ENCODE assay signal across 15 cellular contexts in the genomic region with DNA sequence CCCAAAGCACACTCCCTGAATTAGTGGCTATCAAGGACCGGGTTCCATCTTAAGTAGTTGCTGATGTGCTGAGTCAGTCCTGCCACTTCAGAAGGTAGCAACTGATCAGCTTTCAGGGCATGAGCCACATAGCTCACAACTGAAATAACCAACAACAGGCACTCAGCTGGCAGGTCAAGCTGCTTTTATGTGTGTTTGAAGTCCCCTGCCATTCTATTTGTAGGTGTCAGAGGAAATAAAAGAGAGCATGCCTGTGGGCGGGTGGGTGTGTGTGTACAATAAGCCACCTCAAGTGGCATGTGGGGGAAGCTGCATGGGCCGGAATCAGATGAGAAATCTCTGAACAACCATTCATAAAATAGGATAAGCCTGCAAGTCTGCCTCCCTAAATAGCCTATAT.
DNase-seq lines count a peak whose midpoint lies in the region; ATAC-seq and TF ChIP-seq lines count a peak whose summit lies in the region.
"Had no signal": no experiment of that assay in that cellular context is flagged by ENCODE, and none has a peak within 500 bp of the region (broad histone marks: within the 10 kb centered on the region; RNA-seq: fewer than 3 reads in every experiment).

No MANE protein-coding gene starts in this region.

- H3K9me3 ChIP-seq in left lung, result no peaks in the 10 kb centered on the region
- H3K9me3 ChIP-seq: BLaER1 treated with 17β-estradiol and CSF1 and Interleukin-3, amounts not matched to agents 10 nM and 100 nM had no signal

- peaks cover 11% of the 10 kb centered on the region for H3K27me3 Mint-ChIP-seq in activated T-cell treated with anti-CD3 and anti-CD28 coated beads, Interleukin-2, amount 50 U/mL, for 72 hours (ENCODE audit: low read depth)

- TF ChIP-seq CTCF in left lung (IDR thresholded peaks at IDR 0.05), result no peak

- H3K4me3 Mint-ChIP-seq in activated T-cell treated with anti-CD3 and anti-CD28 coated beads, Interleukin-2, amount 50 U/mL, for 72 hours, result no peak overlapping the region
- H3K4me3 Mint-ChIP-seq: T-helper 17 cell had no signal

- ATAC-seq in left lung, result peak; percentile 88
- ATAC-seq in activated T-cell treated with anti-CD3 and anti-CD28 coated beads, Interleukin-2, amount 50 U/mL, for 72 hours (replicated peaks in 1 of 2), result no peak
- ATAC-seq: T-helper 17 cell had no signal

- no peaks in the 10 kb centered on the region for H3K4me1 ChIP-seq in left lung
- H3K4me1 ChIP-seq: BLaER1 treated with 17β-estradiol and CSF1 and Interleukin-3, amounts not matched to agents 10 nM and 100 nM had no signal

- no peaks in the 10 kb centered on the region for H3K9me3 Mint-ChIP-seq in activated T-cell treated with anti-CD3 and anti-CD28 coated beads, Interleukin-2, amount 50 U/mL, for 72 hours

- intact Hi-C loops in left lung (cut with DNase I), result no loop called here

- H3K4me3 ChIP-seq in left lung, result no peak overlapping the region
- H3K4me3 ChIP-seq: BLaER1 treated with 17β-estradiol and CSF1 and Interleukin-3, amounts not matched to agents 10 nM and 100 nM had no signal

- H3K27ac ChIP-seq in left lung (no peak overlapping the region), temporal lobe (ENCODE audit: low read depth, low read length) (peak overlapping the region; percentile 20)
- H3K27ac ChIP-seq: BLaER1 treated with 17β-estradiol and CSF1 and Interleukin-3, amounts not matched to agents 10 nM and 100 nM had no signal

- no peaks in the 10 kb centered on the region for H3K4me1 Mint-ChIP-seq in activated T-cell treated with anti-CD3 and anti-CD28 coated beads, Interleukin-2, amount 50 U/mL, for 72 hours (ENCODE audit: low read depth)

- H3K36me3 ChIP-seq in left lung, result no peaks in the 10 kb centered on the region
- H3K36me3 ChIP-seq: BLaER1 treated with 17β-estradiol and CSF1 and Interleukin-3, amounts not matched to agents 10 nM and 100 nM had no signal

- DNase-seq in NCI-H1417 (lab: John Stamatoyannopoulos, UW) (peak in 2 of 3 experiments; percentile 12 to 24), NCI-H1417 treated with DMSO at 0.1 percent for 48 hours (lab: John Stamatoyannopoulos, UW) (no peak), NCI-H510A (lab: John Stamatoyannopoulos, UW) (peak; percentile 38), left lung (peak in 1 of 2 donors; percentile 53), T-helper 2 cell (no peak), AG20443 (ENCODE audit: low spot score) (no peak)
- DNase-seq in activated T-cell treated with anti-CD3 and anti-CD28 coated beads, Interleukin-2, amount 50 U/mL, for 72 hours, result no peak
- DNase-seq: HCEC 1CT, NCI-H1048, NCI-H1694 treated with DMSO at 0.1 percent for 48 hours, NCI-H526, RPMI8226, T-helper 17 cell had no signal

- peaks cover 0 to 15% of the 10 kb centered on the region in 2 donors for H3K27me3 ChIP-seq in left lung
- H3K27me3 ChIP-seq: BLaER1 treated with 17β-estradiol and CSF1 and Interleukin-3, amounts not matched to agents 10 nM and 100 nM had no signal

- H3K36me3 Mint-ChIP-seq in activated T-cell treated with anti-CD3 and anti-CD28 coated beads, Interleukin-2, amount 50 U/mL, for 72 hours (ENCODE audit: insufficient read depth in 2 of 2), result no peaks in the 10 kb centered on the region

- no peak overlapping the region for H3K27ac Mint-ChIP-seq in activated T-cell treated with anti-CD3 and anti-CD28 coated beads, Interleukin-2, amount 50 U/mL, for 72 hours
- H3K27ac Mint-ChIP-seq: T-helper 17 cell had no signal

Comparison
In these comparisons a context has a peak if more than half of its experiments do, and no peak if none do; other contexts are left out.
1. DNase-seq: peak in NCI-H1417 (2 of 3) and NCI-H510A (single experiment); none in NCI-H1417 treated with DMSO at 0.1 percent for 48 hours (single experiment), T-helper 2 cell (0 of 5), AG20443 (single experiment) and activated T-cell treated with anti-CD3 and anti-CD28 coated beads, Interleukin-2, amount 50 U/mL, for 72 hours (0 of 2).